In genomic region chr15:23823508-23823907, GRCh38 we compare ENCODE assay signal across 14 cellular contexts.
DNase-seq lines count a peak whose midpoint lies in the region; ATAC-seq and TF ChIP-seq lines count a peak whose summit lies in the region.
"Had no signal": no experiment of that assay in that cellular context is flagged by ENCODE, and none has a peak within 500 bp of the region (broad histone marks: within the 10 kb centered on the region; RNA-seq: fewer than 3 reads in every experiment).

No MANE protein-coding gene starts in this region.

- H4K91ac ChIP-seq in neuronal stem cell (ENCODE audit: low read depth, low read length, poor library complexity), result no peak overlapping the region

- H3K9ac ChIP-seq in neuronal stem cell (ENCODE audit: low read depth, low read length, poor library complexity), result no peak overlapping the region

- H3K27me3 Mint-ChIP-seq in activated T-cell treated with anti-CD3 and anti-CD28 coated beads, Interleukin-2, amount 50 U/mL, for 4 hours (ENCODE audit: low read depth), result no peaks in the 10 kb centered on the region

- H3K4me2 ChIP-seq in neuronal stem cell (ENCODE audit: insufficient read depth, low read length, poor library complexity, severe bottlenecking), result no peak overlapping the region

- no peak overlapping the region for H3K4me3 Mint-ChIP-seq in activated T-cell treated with anti-CD3 and anti-CD28 coated beads, Interleukin-2, amount 50 U/mL, for 4 hours

- H3K4me1 Mint-ChIP-seq in activated T-cell treated with anti-CD3 and anti-CD28 coated beads, Interleukin-2, amount 50 U/mL, for 4 hours (ENCODE audit: low read depth), result no peaks in the 10 kb centered on the region

- no peak overlapping the region for H3K4me3 ChIP-seq in MG63
- no peak overlapping the region for H3K4me3 ChIP-seq in adrenal gland
- H3K4me3 ChIP-seq in neuronal stem cell (ENCODE audit: low read length in 2 of 2), result peak overlapping the region in 1 of 2 donors; percentile 1
- H3K4me3 ChIP-seq: esophagus squamous epithelium had no signal

- no peak overlapping the region for H3K14ac ChIP-seq in neuronal stem cell (ENCODE audit: low read length)

- 71 to 94% (median 74%) methylated on average over 5 to 7 of the region's 7 CpGs for WGBS in adrenal gland, 4 donors
- WGBS in neuronal stem cell (ENCODE audit: extremely low coverage in 2 of 2, insufficient read length in 2 of 2, insufficient replicate concordance in 1 of 2), 2 donors, result no CpG with 5 or more reads among the region's 7 CpGs

- H2BK15ac ChIP-seq in neuronal stem cell (ENCODE audit: low read length), result no peak overlapping the region

- H3K9me3 ChIP-seq in MG63 (no peaks in the 10 kb centered on the region), adrenal gland (replicated peaks in 1 of 3) (no peaks in the 10 kb centered on the region), neuronal stem cell (replicated peaks in 1 of 2; ENCODE audit: control insufficient read depth in 2 of 2, insufficient read depth in 1 of 2, low read depth in 1 of 2, low read length in 2 of 2) (peaks cover 3 to 6% of the 10 kb centered on the region in 2 donors)

- no peak overlapping the region for H2BK120ac ChIP-seq in neuronal stem cell (ENCODE audit: low read depth, low read length)

- intact Hi-C loops in adrenal gland (cut with DNase I), result no loop called here

- no peaks in the 10 kb centered on the region for H3K36me3 Mint-ChIP-seq in activated T-cell treated with anti-CD3 and anti-CD28 coated beads, Interleukin-2, amount 50 U/mL, for 4 hours (ENCODE audit: insufficient read depth)

- TF ChIP-seq CTCF in adrenal gland (IDR thresholded peaks at IDR 0.05), result peak in 2 of 6 experiments; percentile 56 to 58

- DNase-seq in activated T-cell treated with anti-CD3 and anti-CD28 coated beads for 48 hours (ENCODE audit: low read depth) (peak; percentile 3), MG63 (peak; percentile 25), adrenal gland (peak in 4 of 7 donors; percentile 23 to 72 (median 46)), neuronal stem cell (ENCODE audit: low spot score) (no peak), KG1 (lab: John Stamatoyannopoulos, UW) (no peak), NCI-H226 (no peak)
- no peak for DNase-seq in activated T-cell treated with anti-CD3 and anti-CD28 coated beads, Interleukin-2, amount 50 U/mL, for 4 hours
- DNase-seq: activated T-cell treated with anti-CD3 and anti-CD28 coated beads for 4 hours, esophagus squamous epithelium, GF-D8, GOT3, NCI-H345, posterior cingulate gyrus had no signal

- no peak overlapping the region for H2AK5ac ChIP-seq in neuronal stem cell (ENCODE audit: low read depth, low read length)

- no peak overlapping the region for H2BK12ac ChIP-seq in neuronal stem cell (ENCODE audit: low read length)

- H3K23ac ChIP-seq in neuronal stem cell (ENCODE audit: low read depth, low read length, poor library complexity), result peak overlapping the region; percentile 80

- H3K18ac ChIP-seq in neuronal stem cell (ENCODE audit: low read length), result no peak overlapping the region

- H4K8ac ChIP-seq in neuronal stem cell (ENCODE audit: low read depth, low read length), result no peak overlapping the region

- peaks cover 6% of the 10 kb centered on the region for H3K9me3 Mint-ChIP-seq in activated T-cell treated with anti-CD3 and anti-CD28 coated beads, Interleukin-2, amount 50 U/mL, for 4 hours

- no peaks in the 10 kb centered on the region for H3K79me1 ChIP-seq in neuronal stem cell (ENCODE audit: low read depth, low read length)

- H3K36me3 ChIP-seq in MG63 (no peaks in the 10 kb centered on the region), adrenal gland (replicated peaks in 1 of 2) (no peaks in the 10 kb centered on the region), neuronal stem cell (replicated peaks in 1 of 2; ENCODE audit: control insufficient read depth in 2 of 2, insufficient read depth in 2 of 2, low read length in 2 of 2) (peaks cover 0 to 4% of the 10 kb centered on the region in 2 donors)
- H3K36me3 ChIP-seq: esophagus squamous epithelium had no signal

- TF ChIP-seq POLR2A in adrenal gland (IDR thresholded peaks at IDR 0.05), result no peak

- ATAC-seq in activated T-cell treated with anti-CD3 and anti-CD28 coated beads, Interleukin-2, amount 50 U/mL, for 4 hours, result no peak
- ATAC-seq in GM18868 (IDR thresholded peaks at IDR 0.05; ENCODE audit: unreplicated experiment), result no peak

- no peaks in the 10 kb centered on the region for H3K27me3 ChIP-seq in MG63
- H3K27me3 ChIP-seq in adrenal gland, result no peaks in the 10 kb centered on the region
- no peaks in the 10 kb centered on the region for H3K27me3 ChIP-seq in neuronal stem cell (ENCODE audit: control insufficient read depth in 3 of 3, insufficient read depth in 3 of 3, low read depth in 1 of 3, low read length in 3 of 3)
- H3K27me3 ChIP-seq: esophagus squamous epithelium had no signal

- H2AFZ ChIP-seq in neuronal stem cell (ENCODE audit: low read length), result no peak overlapping the region

- no peak overlapping the region for H3K27ac ChIP-seq in adrenal gland
- H3K27ac ChIP-seq in neuronal stem cell (replicated peaks; ENCODE audit: low read length), result no peak overlapping the region
- H3K27ac ChIP-seq: esophagus squamous epithelium had no signal

- no peaks in the 10 kb centered on the region for H3K4me1 ChIP-seq in adrenal gland (replicated peaks in 1 of 2)
- no peaks in the 10 kb centered on the region for H3K4me1 ChIP-seq in neuronal stem cell (ENCODE audit: control insufficient read depth in 2 of 2, insufficient read depth in 1 of 2, low read depth in 1 of 2, low read length in 2 of 2)
- H3K4me1 ChIP-seq: esophagus squamous epithelium had no signal

- H3K4ac ChIP-seq in neuronal stem cell (ENCODE audit: low read length), result no peak overlapping the region

- no peak overlapping the region for H2BK5ac ChIP-seq in neuronal stem cell (ENCODE audit: low read length)

Comparison
In these comparisons a context has a peak if more than half of its experiments do, and no peak if none do; other contexts are left out.
1. DNase-seq: peak in activated T-cell treated with anti-CD3 and anti-CD28 coated beads for 48 hours (single experiment), MG63 (single experiment) and adrenal gland (4 of 7); none in activated T-cell treated with anti-CD3 and anti-CD28 coated beads, Interleukin-2, amount 50 U/mL, for 4 hours (single experiment), neuronal stem cell (single experiment), KG1 (single experiment) and NCI-H226 (single experiment).